27 cellular contexts compared by ENCODE assay signal in the genomic region with DNA sequence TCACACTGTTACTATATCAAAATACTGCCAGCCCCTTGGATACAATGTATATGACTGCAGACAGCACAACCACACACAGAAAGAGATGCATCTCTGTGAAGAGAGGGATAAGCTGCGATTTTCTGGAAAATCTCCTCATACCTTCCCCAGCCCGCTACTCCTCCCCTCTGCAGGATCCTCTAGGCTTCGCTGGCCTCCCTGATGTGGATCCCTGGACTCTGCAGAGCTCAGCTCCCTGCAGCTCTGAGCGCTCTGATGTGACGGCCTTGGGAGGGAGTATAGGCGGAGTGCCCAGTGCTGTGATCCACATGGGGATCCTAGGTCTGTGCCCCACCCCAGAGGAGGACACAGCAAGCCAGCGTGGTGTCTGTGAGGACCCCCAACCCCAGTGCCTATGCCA.
"Had no signal": no experiment of that assay in that cellular context is flagged by ENCODE, and none has a peak within 500 bp of the region (broad histone marks: within the 10 kb centered on the region; RNA-seq: fewer than 3 reads in every experiment).

No MANE protein-coding gene starts in this region.

- H3K36me3 ChIP-seq: heart right ventricle, lower lobe of right lung, neural progenitor cell, ovary, right lobe of liver, stomach, thoracic aorta, tibial nerve, upper lobe of left lung had no signal

- H3K27ac Mint-ChIP-seq: immature natural killer cell, naive B cell, nephron, neural progenitor cell, progenitor cell of endocrine pancreas had no signal

- H3K27ac ChIP-seq: epithelial cell of prostate, heart right ventricle, lower lobe of right lung, neural progenitor cell, ovary, right lobe of liver, stomach, thoracic aorta, tibial nerve, upper lobe of left lung had no signal

- H3K4me3 Mint-ChIP-seq: immature natural killer cell, naive B cell, nephron, neural progenitor cell had no signal

- DNase-seq: cortex of kidney; effector CD4-positive, alpha-beta T cell; foreskin fibroblast; glutamatergic neuron; heart right ventricle; hippocampal formation; immature natural killer cell; left ventricle myocardium superior; lower lobe of right lung; naive B cell; nucleus accumbens; ovary; right lobe of liver; small intestine; stimulated activated CD4-positive, alpha-beta T cell treated with anti-CD3 and anti-CD28 coated beads, Interleukin-15, amount 100 ng/mL, for 24 hours; stimulated activated CD4-positive, alpha-beta T cell treated with anti-CD3 and anti-CD28 coated beads, Interleukin-2, amount 100 ng/mL, for 48 hours; stimulated activated naive CD4-positive, alpha-beta T cell treated with Interleukin-2 at 50 U/mL for 16 hours; stomach had no signal

- H3K4me1 Mint-ChIP-seq: nephron, neural progenitor cell had no signal

- FAIRE-seq: keratinocyte, small intestine, urothelium cell line had no signal

- H3K36me3 Mint-ChIP-seq: naive B cell, neural progenitor cell had no signal

- H3K9me3 ChIP-seq: heart right ventricle, lower lobe of right lung, ovary, right lobe of liver, stomach, thoracic aorta, tibial nerve, upper lobe of left lung had no signal

- H3K27me3 ChIP-seq: neural progenitor cell, ovary, right lobe of liver, tibial nerve, upper lobe of left lung had no signal

- H3K4me3 ChIP-seq: heart right ventricle, lower lobe of right lung, neural progenitor cell, ovary, right lobe of liver, stomach, thoracic aorta, tibial nerve, upper lobe of left lung had no signal

- H3K4me1 ChIP-seq: heart right ventricle, lower lobe of right lung, neural progenitor cell, right lobe of liver, stomach, tibial nerve, upper lobe of left lung had no signal
